ENCODE assay signal across 1 cellular context in the genomic region with DNA sequence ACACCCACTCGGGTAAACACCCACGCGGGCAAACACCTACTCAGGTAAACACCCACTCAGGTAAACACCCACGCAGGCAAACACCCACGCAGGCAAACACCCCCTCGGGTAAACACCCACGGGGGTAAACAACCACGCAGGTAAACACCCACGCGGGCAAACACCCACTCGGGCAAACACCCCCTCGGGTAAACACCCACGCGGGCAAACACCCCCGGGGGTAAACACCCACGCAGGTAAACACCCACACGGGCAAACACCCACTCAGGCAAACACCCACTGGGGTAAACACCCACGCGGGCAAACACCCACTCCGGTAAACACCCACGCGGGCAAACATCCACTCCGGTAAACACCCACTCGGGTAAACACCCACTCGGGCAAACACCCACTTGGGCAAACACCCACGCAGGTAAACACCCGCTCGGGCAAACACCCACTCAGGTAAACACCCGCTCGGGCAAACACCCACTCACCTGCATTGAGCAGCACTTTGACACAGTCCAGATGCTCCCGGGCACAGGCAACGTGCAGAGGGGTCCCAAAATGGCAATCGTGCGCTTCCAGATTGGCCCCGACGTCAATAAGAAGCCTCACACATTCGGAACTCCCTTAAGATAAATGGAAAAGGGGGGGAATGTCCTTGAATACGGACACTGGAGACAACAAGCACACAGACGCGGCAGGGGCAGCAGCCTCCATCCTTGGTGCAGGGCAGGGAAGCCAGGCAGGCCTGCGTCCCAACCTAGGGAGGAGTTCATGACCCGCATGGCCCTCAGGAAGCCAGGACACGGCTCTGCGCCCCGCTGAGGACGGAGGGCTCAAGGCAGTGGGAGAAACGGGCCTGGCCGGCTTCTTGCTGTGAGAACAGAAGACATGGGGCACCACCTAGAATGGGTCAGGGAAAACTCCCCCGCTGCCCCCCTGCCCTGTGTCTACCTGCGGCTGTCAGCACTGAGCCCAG.
TF ChIP-seq lines count a peak whose summit lies in the region.

No MANE protein-coding gene starts in this region.

TF ChIP-seq in HEK293, 187 proteins besides CTCF, POLR2A, EP300 and RAD21 (continued from another document):
- TF ChIP-seq ZSCAN4 (tag by site-specific recombination; IDR thresholded peaks at IDR 0.05) (no peak), SCRT1 (tag by site-specific recombination; IDR thresholded peaks at IDR 0.05; ENCODE audit: borderline replicate concordance) (no peak), OSR2 (tag by site-specific recombination; IDR thresholded peaks at IDR 0.05) (no peak), ZNF768 (tag by site-specific recombination; IDR thresholded peaks at IDR 0.05) (no peak)
TF ChIP-seq in HEK293: peak in this region for 2.
